ENCODE assay signal across 13 cellular contexts in the genomic region with DNA sequence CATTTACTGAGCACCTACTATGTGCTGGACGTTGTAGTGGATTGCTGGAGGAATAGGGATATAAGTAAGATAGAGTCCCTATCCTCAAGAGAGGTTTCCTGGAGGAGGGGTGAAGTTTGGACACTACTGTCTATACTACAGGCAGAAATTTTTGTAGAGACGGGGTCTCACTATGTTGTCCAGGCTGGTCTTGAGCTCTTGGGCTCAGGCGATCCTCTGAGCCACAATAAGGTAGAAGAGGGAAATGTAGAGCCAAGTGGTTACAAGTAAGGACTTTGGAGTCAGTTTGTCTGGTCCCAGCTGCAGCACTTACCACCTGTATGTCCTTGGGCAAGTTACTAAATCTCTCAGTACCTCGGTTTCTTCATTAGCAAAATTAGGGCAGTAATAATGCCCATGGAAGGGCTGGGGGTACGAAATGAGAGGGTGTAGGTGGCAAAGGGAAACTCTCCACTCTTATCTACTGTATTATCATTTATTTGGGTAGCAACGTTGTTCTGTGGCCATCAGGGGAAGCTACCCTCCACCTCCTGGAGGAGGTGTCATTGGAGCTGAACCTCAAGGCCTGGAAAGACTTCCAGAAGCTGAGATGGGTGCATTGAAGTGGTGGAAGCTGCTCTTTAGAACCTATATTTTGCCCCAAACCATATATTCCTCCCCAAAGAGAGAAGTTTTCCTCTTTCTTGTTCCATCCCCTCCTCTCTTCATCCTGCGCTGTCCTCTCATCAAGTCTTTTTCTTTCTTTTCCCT.
"Had no signal": no experiment of that assay in that cellular context is flagged by ENCODE, and none has a peak within 500 bp of the region (broad histone marks: within the 10 kb centered on the region; RNA-seq: fewer than 3 reads in every experiment).

No MANE protein-coding gene starts in this region.

- H3K9me3 ChIP-seq: gastroesophageal sphincter, heart right ventricle, SJCRH30, tibial nerve had no signal

- H3K27ac ChIP-seq: gastroesophageal sphincter, heart right ventricle, SJCRH30, tibial nerve had no signal

- H3K27me3 ChIP-seq: gastroesophageal sphincter, heart right ventricle, SJCRH30, tibial nerve had no signal

- ATAC-seq: activated CD4-positive, CD25-positive, alpha-beta regulatory T cell treated with anti-CD3 and anti-CD28 coated beads, Interleukin-2, amount 50 U/mL, for 24 hours; gastroesophageal sphincter; left colon; natural killer cell had no signal

- H3K4me1 ChIP-seq: gastroesophageal sphincter, heart right ventricle, SJCRH30 had no signal

- H3K4me3 ChIP-seq: gastroesophageal sphincter, heart right ventricle, SJCRH30, tibial nerve had no signal

- DNase-seq: activated naive CD4-positive, alpha-beta T cell; activated naive CD8-positive, alpha-beta T cell treated with anti-CD3 and anti-CD28 coated beads, Interleukin-2, amount 10 ng/mL, durations not matched to agents 7 days and 5 days; anterior cingulate cortex; erythroblast; heart right ventricle; left colon; natural killer cell; nucleus accumbens; right cardiac atrium; SJCRH30 had no signal

- H3K36me3 ChIP-seq: gastroesophageal sphincter, heart right ventricle, SJCRH30, tibial nerve had no signal
